8 cellular contexts compared by ENCODE assay signal in the genomic region with DNA sequence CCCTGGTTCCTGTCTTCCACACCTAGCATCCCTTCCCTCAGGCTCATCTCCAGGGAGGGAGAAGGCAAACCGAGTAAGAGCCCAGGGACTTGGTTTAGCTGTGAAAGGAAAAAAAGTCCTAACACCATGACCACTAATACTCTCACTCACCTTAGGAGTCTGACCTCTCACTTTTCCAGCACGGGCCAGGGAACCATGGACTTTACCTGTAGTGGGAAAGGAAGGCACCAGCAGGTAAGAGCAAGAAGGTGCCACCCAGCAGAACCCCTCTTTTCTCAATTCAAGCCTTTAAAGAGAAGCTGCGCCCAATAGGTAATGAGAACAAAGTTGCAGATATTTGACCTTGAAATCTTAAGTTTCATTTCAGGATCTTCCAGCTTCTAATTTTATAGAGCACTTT. TPM values are rescaled to one million over a fixed set of nuclear protein-coding genes. Genes with fewer than 3 reads are reported as not detected.
A peak's percentile ranks its signal among the peaks of the same experiment; 100 is the strongest.
DNase-seq lines count a peak whose midpoint lies in the region; ATAC-seq and TF ChIP-seq lines count a peak whose summit lies in the region.

No MANE protein-coding gene starts in this region.

- peak overlapping the region; percentile 66 for H3K4me2 ChIP-seq in mesenchymal stem cell (ENCODE audit: low read length, poor library complexity, severe bottlenecking)

- intact Hi-C loops in cardiac septum (cut with DNase I), result no loop called here
- intact Hi-C loops in upper lobe of right lung (cut with DNase I), result no loop called here

- H3K27me3 ChIP-seq in cardiac muscle cell (no peaks in the 10 kb centered on the region), mesenchymal stem cell (ENCODE audit: control insufficient read depth in 1 of 2, insufficient read depth in 1 of 2, low read length in 2 of 2) (no peaks in the 10 kb centered on the region), upper lobe of right lung (no peaks in the 10 kb centered on the region)

- DNase-seq in cardiac muscle cell (ENCODE audit: low read depth in 1 of 2, low spot score in 1 of 2) (no peak), cardiac septum (ENCODE audit: low spot score) (no peak), astrocyte of the cerebellum (ENCODE audit: low read depth) (no peak), mesenchymal stem cell (no peak), upper lobe of right lung (no peak), NCI-H446 treated with DMSO at 0.1 percent for 48 hours (lab: John Stamatoyannopoulos, UW) (no peak)

- ATAC-seq in upper lobe of right lung (no peak), GM21529 (IDR thresholded peaks at IDR 0.05; ENCODE audit: unreplicated experiment) (no peak), HG02840 (IDR thresholded peaks at IDR 0.05; ENCODE audit: low FRiP score, unreplicated experiment) (no peak)

- in situ Hi-C loops in astrocyte of the cerebellum (cut with HindIII; ENCODE audit: low sequenced_read_pairs), result no loop called here

- H3K9ac ChIP-seq in mesenchymal stem cell (ENCODE audit: low read length), result peak overlapping the region; percentile 98

- no peak overlapping the region for H3K4ac ChIP-seq in mesenchymal stem cell (ENCODE audit: low read depth in 1 of 2, low read length in 2 of 2)

- H3K9me3 ChIP-seq in cardiac muscle cell (ENCODE audit: low read depth), result no peaks in the 10 kb centered on the region
- no peaks in the 10 kb centered on the region for H3K9me3 ChIP-seq in mesenchymal stem cell (ENCODE audit: control insufficient read depth, low read length)
- H3K9me3 ChIP-seq in upper lobe of right lung, result no peaks in the 10 kb centered on the region

- H4K91ac ChIP-seq in mesenchymal stem cell (ENCODE audit: low read length), result no peak overlapping the region

- 80% methylated on average over 2 of the region's 3 CpGs for WGBS in mesenchymal stem cell

- H4K8ac ChIP-seq in mesenchymal stem cell (ENCODE audit: low read length), result no peak overlapping the region

- H2AK5ac ChIP-seq in mesenchymal stem cell (ENCODE audit: low read length, severe bottlenecking), result no peak overlapping the region

- no peak for TF ChIP-seq CTCF in cardiac muscle cell (IDR thresholded peaks at IDR 0.05; ENCODE audit: low read depth, low read length)
- TF ChIP-seq CTCF in astrocyte of the cerebellum (IDR thresholded peaks at IDR 0.05; ENCODE audit: low read depth, low read length, missing control alignments), result no peak
- TF ChIP-seq CTCF in upper lobe of right lung (IDR thresholded peaks at IDR 0.05), result no peak

- no peak overlapping the region for H3K18ac ChIP-seq in mesenchymal stem cell (ENCODE audit: low read depth in 1 of 2, low read length in 2 of 2)

- H2BK12ac ChIP-seq in mesenchymal stem cell (ENCODE audit: low read length in 2 of 2), result no peak overlapping the region

- H3K4me3 ChIP-seq in cardiac muscle cell (peak overlapping the region; percentile 76), astrocyte of the cerebellum (ENCODE audit: low read depth, low read length) (peak overlapping the region; percentile 99), mesenchymal stem cell (ENCODE audit: insufficient read depth in 1 of 2, low read depth in 1 of 2, low read length in 2 of 2) (peak overlapping the region in 1 of 2 experiments; percentile 98), upper lobe of right lung (peak overlapping the region; percentile 97)

- H2AFZ ChIP-seq in mesenchymal stem cell (ENCODE audit: low read depth, low read length), result no peak overlapping the region

- H3K14ac ChIP-seq in mesenchymal stem cell (ENCODE audit: low read length in 2 of 2), result no peak overlapping the region

- no peak overlapping the region for H3K23ac ChIP-seq in mesenchymal stem cell (ENCODE audit: low read length in 2 of 2)

- H2BK5ac ChIP-seq in mesenchymal stem cell (ENCODE audit: low read depth, low read length, poor library complexity, severe bottlenecking), result no peak overlapping the region

- H3K79me1 ChIP-seq in mesenchymal stem cell (replicated peaks; ENCODE audit: low read length, poor library complexity, severe bottlenecking), result peaks cover 18% of the 10 kb centered on the region

- no peak overlapping the region for H2BK15ac ChIP-seq in mesenchymal stem cell (ENCODE audit: low read depth, poor library complexity, severe bottlenecking)

- H3K27ac ChIP-seq in cardiac muscle cell, result peak overlapping the region; percentile 57
- H3K27ac ChIP-seq in mesenchymal stem cell (ENCODE audit: low read length, poor library complexity, severe bottlenecking), result no peak overlapping the region
- peak overlapping the region; percentile 93 for H3K27ac ChIP-seq in upper lobe of right lung

- peaks cover 16% of the 10 kb centered on the region for H3K36me3 ChIP-seq in cardiac muscle cell
- H3K36me3 ChIP-seq in mesenchymal stem cell (ENCODE audit: control insufficient read depth in 1 of 2, insufficient read depth in 2 of 2, low read depth in 1 of 2, low read length in 2 of 2), result peaks cover 46 to 61% of the 10 kb centered on the region in 2 experiments
- peaks cover 51% of the 10 kb centered on the region for H3K36me3 ChIP-seq in upper lobe of right lung

- no peak overlapping the region for H2BK120ac ChIP-seq in mesenchymal stem cell (ENCODE audit: low read depth, low read length)

- H3K4me1 ChIP-seq in cardiac muscle cell (ENCODE audit: low read depth) (peaks cover 4% of the 10 kb centered on the region), mesenchymal stem cell (ENCODE audit: control insufficient read depth, insufficient read depth, low read depth, low read length) (peaks cover 16% of the 10 kb centered on the region), upper lobe of right lung (peaks cover 32% of the 10 kb centered on the region)

RNA-seq across cellular contexts. Expression of a gene that starts 1.1 kb away (rescaled TPM):
- total RNA-seq in cardiac muscle cell, result 882 and 1,183 TPM in 2 replicates
- polyA plus RNA-seq in cardiac muscle cell, result 398 and 546 TPM in 2 replicates
- total RNA-seq in cardiac septum, result 511 TPM
- polyA plus RNA-seq in mesenchymal stem cell (2013, experiment 1 of 2), result 1,069 TPM
- 1,068 TPM for polyA plus RNA-seq in mesenchymal stem cell (2013, experiment 2 of 2)
- total RNA-seq in upper lobe of right lung, result 754 TPM

RNA-seq across cellular contexts. Expression of a gene that starts 1.3 kb away (rescaled TPM):
- total RNA-seq in cardiac muscle cell (99.3 and 122 TPM in 2 replicates), cardiac septum (28.5 TPM), upper lobe of right lung (53.7 TPM)
- polyA plus RNA-seq in cardiac muscle cell, result 78.2 and 90.4 TPM in 2 replicates
- 34.0 TPM for polyA plus RNA-seq in mesenchymal stem cell (2013, experiment 1 of 2)
- polyA plus RNA-seq in mesenchymal stem cell (2013, experiment 2 of 2), result 33.7 TPM

RNA-seq across cellular contexts. Expression of a gene that starts 3.3 kb away (rescaled TPM):
- total RNA-seq in cardiac muscle cell (22.6 and 31.8 TPM in 2 replicates), cardiac septum (5.5 TPM), upper lobe of right lung (7.5 TPM)
- polyA plus RNA-seq in cardiac muscle cell, result 19.5 and 32.8 TPM in 2 replicates
- 5.1 TPM for polyA plus RNA-seq in mesenchymal stem cell (2013, experiment 1 of 2)
- polyA plus RNA-seq in mesenchymal stem cell (2013, experiment 2 of 2), result 5.0 TPM

RNA-seq across cellular contexts. Expression of a gene that starts 9.2 kb away (rescaled TPM):
- total RNA-seq in cardiac muscle cell (186 and 295 TPM in 2 replicates), cardiac septum (50.1 TPM), upper lobe of right lung (39.0 TPM)
- 197 and 277 TPM in 2 replicates for polyA plus RNA-seq in cardiac muscle cell
- polyA plus RNA-seq in mesenchymal stem cell (2013, experiment 1 of 2), result 37.6 TPM
- polyA plus RNA-seq in mesenchymal stem cell (2013, experiment 2 of 2), result 37.2 TPM

RNA-seq across cellular contexts. Expression of a gene that starts 13.5 kb away (rescaled TPM):
- total RNA-seq in cardiac muscle cell (15.9 and 16.8 TPM in 2 replicates), cardiac septum (25.2 TPM), upper lobe of right lung (69.0 TPM)
- 13.9 and 16.2 TPM in 2 replicates for polyA plus RNA-seq in cardiac muscle cell
- polyA plus RNA-seq in mesenchymal stem cell (2013, experiment 1 of 2), result 33.9 TPM
- 33.2 TPM for polyA plus RNA-seq in mesenchymal stem cell (2013, experiment 2 of 2)
